ENCODE assay signal across 28 cellular contexts in genomic region chr16:85254921-85255320, GRCh38.
"Had no signal": no experiment of that assay in that cellular context is flagged by ENCODE, and none has a peak within 500 bp of the region (broad histone marks: within the 10 kb centered on the region; RNA-seq: fewer than 3 reads in every experiment).

No MANE protein-coding gene starts in this region.

- ATAC-seq: stimulated activated effector memory CD8-positive, alpha-beta T cell treated with anti-CD3 and anti-CD28 coated beads, Interleukin-12 subunit alpha, Interleukin-12 subunit beta, amount 100 ng/mL, for 72 hours; stimulated activated memory B cell treated with anti-CD40 and anti-IgM and Interleukin-4, amounts not matched to agents 10 μg/mL and 1 μg/mL and 100 μg/mL, for 72 hours; stimulated activated naive B cell treated with anti-CD40 and anti-IgM and Interleukin-4, amounts not matched to agents 10 μg/mL and 1 μg/mL and 100 μg/mL, for 72 hours; stimulated activated naive CD8-positive, alpha-beta T cell treated with anti-CD3 and anti-CD28 coated beads, Interleukin-15, amount 100 ng/mL, for 72 hours; stimulated activated naive CD8-positive, alpha-beta T cell treated with anti-CD3 and anti-CD28 coated beads, Interleukin-15, Interleukin-2, amounts not matched to agents 100 U/mL and 50 U/mL, for 24 hours; upper lobe of right lung had no signal

- DNase-seq: stimulated activated CD4-positive, alpha-beta T cell treated with anti-CD3 and anti-CD28 coated beads, Interleukin-2, amount 100 ng/mL, for 48 hours; stimulated activated CD4-positive, alpha-beta T cell treated with anti-CD3 and anti-CD28 coated beads, Interleukin-4, amount 100 ng/mL, for 1 hour; stimulated activated CD4-positive, alpha-beta T cell treated with anti-CD3 and anti-CD28 coated beads, Interleukin-4, amount 100 ng/mL, for 24 hours; stimulated activated CD4-positive, alpha-beta T cell treated with anti-CD3 and anti-CD28 coated beads, Interleukin-4, amount 100 ng/mL, for 4 hours; stimulated activated CD8-positive, alpha-beta memory T cell treated with anti-CD3 and anti-CD28 coated beads, Interleukin-4, amount 100 ng/mL, for 48 hours; stimulated activated naive B cell treated with anti-CD40 and anti-IgM and Interleukin-4, amounts not matched to agents 10 μg/mL and 1 μg/mL and 100 μg/mL, for 72 hours; stimulated activated naive CD4-positive, alpha-beta T cell; stimulated activated naive CD4-positive, alpha-beta T cell treated with Interleukin-2 at 50 U/mL for 16 hours; stimulated activated naive CD8-positive, alpha-beta T cell treated with anti-CD3 and anti-CD28 coated beads, Interleukin-15, amount 100 ng/mL, for 72 hours; stimulated activated naive CD8-positive, alpha-beta T cell treated with anti-CD3 and anti-CD28 coated beads, Interleukin-15, Interleukin-2, amounts not matched to agents 100 U/mL and 50 U/mL, for 24 hours; stomach; testis; thyroid gland; tibial artery; transverse colon; trophoblast cell; upper lobe of left lung; upper lobe of right lung; uterus had no signal

- H3K36me3 ChIP-seq: stomach, suprapubic skin, thoracic aorta, thyroid gland, tibial artery, tibial nerve, transverse colon, upper lobe of left lung, upper lobe of right lung, uterus, vagina had no signal

- H3K27me3 Mint-ChIP-seq: stimulated activated naive CD8-positive, alpha-beta T cell treated with anti-CD3 and anti-CD28 coated beads, Interleukin-15, Interleukin-2, amounts not matched to agents 100 ng/mL and 50 ng/mL, for 24 hours; type B pancreatic cell had no signal

- H3K4me1 Mint-ChIP-seq: stimulated activated effector memory CD8-positive, alpha-beta T cell treated with anti-CD3 and anti-CD28 coated beads, Interleukin-12 subunit alpha, Interleukin-12 subunit beta, amount 100 ng/mL, for 72 hours had no signal

- H3K4me1 ChIP-seq: suprapubic skin, testis, thyroid gland, transverse colon, upper lobe of right lung, uterus, vagina had no signal

- H3K4me3 ChIP-seq: stomach, suprapubic skin, testis, thoracic aorta, thyroid gland, tibial artery, tibial nerve, transverse colon, upper lobe of left lung, upper lobe of right lung, uterus, vagina had no signal

- H3K27me3 ChIP-seq: testis, thyroid gland, upper lobe of right lung, uterus, vagina had no signal

- H3K4me3 Mint-ChIP-seq: stimulated activated effector memory CD8-positive, alpha-beta T cell treated with anti-CD3 and anti-CD28 coated beads, Interleukin-12 subunit alpha, Interleukin-12 subunit beta, amount 100 ng/mL, for 72 hours; stimulated activated memory B cell treated with anti-CD40 and anti-IgM and Interleukin-4, amounts not matched to agents 10 μg/mL and 1 μg/mL and 100 μg/mL, for 72 hours; stimulated activated naive B cell treated with anti-CD40 and anti-IgM and Interleukin-4, amounts not matched to agents 10 μg/mL and 1 μg/mL and 100 μg/mL, for 72 hours; stimulated activated naive CD8-positive, alpha-beta T cell treated with anti-CD3 and anti-CD28 coated beads, Interleukin-15, amount 100 ng/mL, for 72 hours; stimulated activated naive CD8-positive, alpha-beta T cell treated with anti-CD3 and anti-CD28 coated beads, Interleukin-15, Interleukin-2, amounts not matched to agents 100 ng/mL and 50 ng/mL, for 24 hours; type B pancreatic cell had no signal

- H3K9me3 ChIP-seq: stomach, suprapubic skin, testis, thoracic aorta, thyroid gland, tibial artery, tibial nerve, transverse colon, upper lobe of left lung, upper lobe of right lung, uterus, vagina had no signal

- H3K36me3 Mint-ChIP-seq: stimulated activated effector memory CD8-positive, alpha-beta T cell treated with anti-CD3 and anti-CD28 coated beads, Interleukin-12 subunit alpha, Interleukin-12 subunit beta, amount 100 ng/mL, for 72 hours; stimulated activated memory B cell treated with anti-CD40 and anti-IgM and Interleukin-4, amounts not matched to agents 10 μg/mL and 1 μg/mL and 100 μg/mL, for 72 hours; stimulated activated naive B cell treated with anti-CD40 and anti-IgM and Interleukin-4, amounts not matched to agents 10 μg/mL and 1 μg/mL and 100 μg/mL, for 72 hours; type B pancreatic cell had no signal

- H3K9me3 Mint-ChIP-seq: stimulated activated effector memory CD8-positive, alpha-beta T cell treated with anti-CD3 and anti-CD28 coated beads, Interleukin-12 subunit alpha, Interleukin-12 subunit beta, amount 100 ng/mL, for 72 hours; stimulated activated memory B cell treated with anti-CD40 and anti-IgM and Interleukin-4, amounts not matched to agents 10 μg/mL and 1 μg/mL and 100 μg/mL, for 72 hours; stimulated activated naive B cell treated with anti-CD40 and anti-IgM and Interleukin-4, amounts not matched to agents 10 μg/mL and 1 μg/mL and 100 μg/mL, for 72 hours; stimulated activated naive CD8-positive, alpha-beta T cell treated with anti-CD3 and anti-CD28 coated beads, Interleukin-15, amount 100 ng/mL, for 72 hours; stimulated activated naive CD8-positive, alpha-beta T cell treated with anti-CD3 and anti-CD28 coated beads, Interleukin-15, Interleukin-2, amounts not matched to agents 100 ng/mL and 50 ng/mL, for 24 hours; type B pancreatic cell had no signal

- H3K27ac ChIP-seq: stomach, suprapubic skin, testis, thoracic aorta, thyroid gland, tibial artery, tibial nerve, transverse colon, upper lobe of left lung, upper lobe of right lung, uterus, vagina had no signal

- H3K27ac Mint-ChIP-seq: stimulated activated effector memory CD8-positive, alpha-beta T cell treated with anti-CD3 and anti-CD28 coated beads, Interleukin-12 subunit alpha, Interleukin-12 subunit beta, amount 100 ng/mL, for 72 hours; stimulated activated memory B cell treated with anti-CD40 and anti-IgM and Interleukin-4, amounts not matched to agents 10 μg/mL and 1 μg/mL and 100 μg/mL, for 72 hours; stimulated activated naive B cell treated with anti-CD40 and anti-IgM and Interleukin-4, amounts not matched to agents 10 μg/mL and 1 μg/mL and 100 μg/mL, for 72 hours; stimulated activated naive CD8-positive, alpha-beta T cell treated with anti-CD3 and anti-CD28 coated beads, Interleukin-15, amount 100 ng/mL, for 72 hours; stimulated activated naive CD8-positive, alpha-beta T cell treated with anti-CD3 and anti-CD28 coated beads, Interleukin-15, Interleukin-2, amounts not matched to agents 100 ng/mL and 50 ng/mL, for 24 hours; type B pancreatic cell had no signal

- FAIRE-seq: urothelium cell line had no signal
